ENCODE assay signal across 25 cellular contexts in the genomic region with DNA sequence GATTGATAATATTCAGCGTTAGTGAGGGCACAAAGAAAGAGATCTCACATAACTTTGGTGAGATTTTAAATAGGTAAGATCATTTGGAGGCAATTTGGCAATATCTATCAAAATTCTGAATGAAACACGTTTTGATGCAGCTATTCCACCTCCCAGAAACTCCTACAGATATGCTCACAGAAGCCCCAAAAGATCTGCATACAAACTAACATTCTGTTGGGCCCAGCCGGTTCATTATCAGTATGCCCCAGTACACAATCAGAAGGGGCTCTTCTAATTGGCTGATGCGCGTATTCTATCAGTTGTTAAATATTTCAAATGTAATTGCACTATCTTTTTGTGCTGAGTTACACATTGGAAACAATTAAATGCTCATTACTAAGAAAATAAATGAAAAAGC. TPM values are rescaled to one million over a fixed set of nuclear protein-coding genes. Genes with fewer than 3 reads are reported as not detected.
DNase-seq lines count a peak whose midpoint lies in the region; ATAC-seq, FAIRE-seq and TF ChIP-seq lines count a peak whose summit lies in the region.
"Had no signal": no experiment of that assay in that cellular context is flagged by ENCODE, and none has a peak within 500 bp of the region (broad histone marks: within the 10 kb centered on the region; RNA-seq: fewer than 3 reads in every experiment).

No MANE protein-coding gene starts in this region.

- no peak overlapping the region for H4K5ac ChIP-seq in mesendoderm (ENCODE audit: low read length)

- H3K27ac ChIP-seq in GM23338 (ENCODE audit: low read depth) (no peak overlapping the region), Panc1 (ENCODE audit: low read length) (peak overlapping the region; percentile 75), K562 (ENCODE audit: extremely low read depth, low read depth, low read length) (no peak overlapping the region; the same call in 2 of the 3 replicates), mesendoderm (ENCODE audit: low read depth, low read length) (no peak overlapping the region), prostate gland (no peak overlapping the region)
- H3K27ac ChIP-seq: 22Rv1; BLaER1 treated with 17β-estradiol and CSF1 and Interleukin-3, amounts not matched to agents 10 nM and 100 nM; C4-2B had no signal

- peaks cover 3% of the 10 kb centered on the region for H3K27me3 Mint-ChIP-seq in GM23338 (ENCODE audit: insufficient read depth, low read depth, poor library complexity)
- H3K27me3 Mint-ChIP-seq in activated T-cell treated with anti-CD3 and anti-CD28 coated beads, Interleukin-2, amount 50 U/mL, for 72 hours (ENCODE audit: low read depth): no peaks in the 10 kb centered on the region
- H3K27me3 Mint-ChIP-seq: B cell; CD4-positive, alpha-beta T cell had no signal

- no peaks in the 10 kb centered on the region for H4K20me1 ChIP-seq in GM23338 (replicated peaks; ENCODE audit: insufficient read depth)
- H4K20me1 ChIP-seq in K562 (replicated peaks; ENCODE audit: control insufficient read depth, insufficient read depth, low read length): no peaks in the 10 kb centered on the region
- H4K20me1 ChIP-seq: BLaER1 treated with 17β-estradiol and CSF1 and Interleukin-3, amounts not matched to agents 10 nM and 100 nM had no signal

- H2BK5ac ChIP-seq in mesendoderm (ENCODE audit: low read length): no peak overlapping the region

- H3K4me1 ChIP-seq in GM23338 (ENCODE audit: insufficient read depth): peaks cover 57% of the 10 kb centered on the region
- H3K4me1 ChIP-seq in Panc1 (ENCODE audit: control insufficient read depth, insufficient read depth, low read length): peaks cover 56% of the 10 kb centered on the region
- H3K4me1 ChIP-seq in K562 (replicated peaks in 1 of 2; ENCODE audit: control insufficient read depth in 2 of 2, insufficient read depth in 2 of 2, low read length in 2 of 2): peaks cover 26 to 40% of the 10 kb centered on the region in 2 experiments
- peaks cover 10% of the 10 kb centered on the region for H3K4me1 ChIP-seq in mesendoderm (ENCODE audit: control insufficient read depth, low read depth, low read length)
- H3K4me1 ChIP-seq in prostate gland (replicated peaks): no peaks in the 10 kb centered on the region

- no peaks in the 10 kb centered on the region for H3K79me1 ChIP-seq in mesendoderm (ENCODE audit: low read length)

- H3K4me3 Mint-ChIP-seq in GM23338: no peak overlapping the region
- no peak overlapping the region for H3K4me3 Mint-ChIP-seq in activated T-cell treated with anti-CD3 and anti-CD28 coated beads, Interleukin-2, amount 50 U/mL, for 72 hours
- H3K4me3 Mint-ChIP-seq: B cell; CD4-positive, alpha-beta T cell; CD8-positive, alpha-beta T cell had no signal

- H3K4me3 ChIP-seq in GM23338: no peak overlapping the region
- H3K4me3 ChIP-seq in Panc1 (ENCODE audit: low read depth in 2 of 2, low read length in 2 of 2): no peak overlapping the region
- no peak overlapping the region for H3K4me3 ChIP-seq in K562
- no peak overlapping the region for H3K4me3 ChIP-seq in mesendoderm (ENCODE audit: low read length)
- H3K4me3 ChIP-seq in prostate gland: no peak overlapping the region
- H3K4me3 ChIP-seq: A549; BLaER1 treated with 17β-estradiol and CSF1 and Interleukin-3, amounts not matched to agents 10 nM and 100 nM; GM12878 had no signal

- H3K9me3 Mint-ChIP-seq in GM23338: no peaks in the 10 kb centered on the region
- no peaks in the 10 kb centered on the region for H3K9me3 Mint-ChIP-seq in activated T-cell treated with anti-CD3 and anti-CD28 coated beads, Interleukin-2, amount 50 U/mL, for 72 hours
- H3K9me3 Mint-ChIP-seq: CD4-positive, alpha-beta T cell; CD8-positive, alpha-beta T cell had no signal

- TF ChIP-seq POLR2A in K562 (conservative IDR thresholded peaks at IDR 0.05) (no peak), prostate gland (IDR thresholded peaks at IDR 0.05) (no peak)

- no peaks in the 10 kb centered on the region for H3K36me3 Mint-ChIP-seq in GM23338 (ENCODE audit: low read depth)
- H3K36me3 Mint-ChIP-seq in activated T-cell treated with anti-CD3 and anti-CD28 coated beads, Interleukin-2, amount 50 U/mL, for 72 hours (ENCODE audit: insufficient read depth in 2 of 2): no peaks in the 10 kb centered on the region
- H3K36me3 Mint-ChIP-seq: CD8-positive, alpha-beta T cell had no signal

- no peak overlapping the region for H2AK5ac ChIP-seq in mesendoderm (ENCODE audit: low read length)

- H3K27me3 ChIP-seq in GM23338 (ENCODE audit: insufficient read depth): no peaks in the 10 kb centered on the region
- H3K27me3 ChIP-seq in Panc1 (ENCODE audit: control insufficient read depth, insufficient read depth, low read length): no peaks in the 10 kb centered on the region
- no peaks in the 10 kb centered on the region for H3K27me3 ChIP-seq in K562 (ENCODE audit: control insufficient read depth in 2 of 2, insufficient read depth in 2 of 2, low read length in 2 of 2)
- no peaks in the 10 kb centered on the region for H3K27me3 ChIP-seq in mesendoderm (ENCODE audit: insufficient read depth, low read length, poor library complexity)
- H3K27me3 ChIP-seq in prostate gland (replicated peaks; ENCODE audit: insufficient read depth): no peaks in the 10 kb centered on the region
- H3K27me3 ChIP-seq: BLaER1 treated with 17β-estradiol and CSF1 and Interleukin-3, amounts not matched to agents 10 nM and 100 nM had no signal

- BruUV-seq in Panc1 (replicated peaks; lab: Mats Ljungman, UMichigan): no TSS peak
- BruUV-seq in K562 (replicated peaks; lab: Mats Ljungman, UMichigan): no TSS peak

- H3K4me2 ChIP-seq in GM23338 (peak overlapping the region; percentile 34), K562 (ENCODE audit: insufficient read depth, low read length) (no peak overlapping the region), mesendoderm (ENCODE audit: low read length) (no peak overlapping the region)
- H3K4me2 ChIP-seq: A549; BLaER1 treated with 17β-estradiol and CSF1 and Interleukin-3, amounts not matched to agents 10 nM and 100 nM had no signal

- H3K27ac Mint-ChIP-seq in GM23338: no peak overlapping the region
- no peak overlapping the region for H3K27ac Mint-ChIP-seq in activated T-cell treated with anti-CD3 and anti-CD28 coated beads, Interleukin-2, amount 50 U/mL, for 72 hours
- H3K27ac Mint-ChIP-seq: B cell; CD4-positive, alpha-beta T cell; CD8-positive, alpha-beta T cell had no signal

- H3K36me3 ChIP-seq in GM23338 (ENCODE audit: insufficient read depth) (no peaks in the 10 kb centered on the region), Panc1 (ENCODE audit: control insufficient read depth, insufficient read depth, low read length) (no peaks in the 10 kb centered on the region), K562 (ENCODE audit: control insufficient read depth, insufficient read depth, low read length) (no peaks in the 10 kb centered on the region), mesendoderm (ENCODE audit: control insufficient read depth, insufficient read depth, low read length) (no peaks in the 10 kb centered on the region), prostate gland (no peaks in the 10 kb centered on the region)
- H3K36me3 ChIP-seq: BLaER1 treated with 17β-estradiol and CSF1 and Interleukin-3, amounts not matched to agents 10 nM and 100 nM had no signal

- peaks cover 46% of the 10 kb centered on the region for H3K4me1 Mint-ChIP-seq in GM23338
- H3K4me1 Mint-ChIP-seq in activated T-cell treated with anti-CD3 and anti-CD28 coated beads, Interleukin-2, amount 50 U/mL, for 72 hours (ENCODE audit: low read depth): peaks cover 21% of the 10 kb centered on the region

- no peak overlapping the region for H3K56ac ChIP-seq in mesendoderm (ENCODE audit: low read length)

- TF ChIP-seq CTCF in GM23338 (conservative IDR thresholded peaks at IDR 0.05; ENCODE audit: low read depth in 2 of 2) (no peak), Panc1 (IDR thresholded peaks at IDR 0.05) (no peak), K562 (IDR thresholded peaks at IDR 0.05 in 2 of 3, conservative IDR thresholded peaks at IDR 0.05 in 1 of 3; ENCODE audit: insufficient read depth in 2 of 3, low read depth in 1 of 3, low read length in 3 of 3) (no peak), prostate gland (IDR thresholded peaks at IDR 0.05) (no peak), GM10248 (IDR thresholded peaks at IDR 0.05; ENCODE audit: control extremely low read depth, extremely low read depth, low read depth, missing control alignments) (no peak)

- CTCF ChIA-PET in Panc1 (lab: Charles Lee) (no interaction called here), K562 (lab: Yijun Ruan, JAX; ENCODE audit: low intra/inter-chr PET ratio) (interaction anchor here (0.7 kb wide), 1 partner anchor 11 kb away, joined by 3 read pairs; no protein-coding TSS in a partner anchor), GM10248 (lab: Yijun Ruan, JAX) (interaction anchor here (1.2 to 2.5 kb wide), 2 partner anchors 12 to 142 kb away, joined by 3 to 7 read pairs; no protein-coding TSS in a partner anchor)

- FAIRE-seq in K562 (lab: Jason Lieb, UNC): no peak
- FAIRE-seq: A549, D721Med, G401.6, GM12878, GM12892, GM18507 had no signal

- in situ Hi-C loops in Panc1 (cut with HindIII; ENCODE audit: low pct_unique_long_range_greater_than_20kb, low sequenced_read_pairs): no loop called here
- in situ Hi-C loops in K562 (cut with MboI): no loop called here

- TF ChIP-seq RAD21 in K562 (CRISPR knock-in tag; conservative IDR thresholded peaks at IDR 0.05 in 1 of 2, IDR thresholded peaks at IDR 0.05 in 1 of 2): no peak

- H3K9me3 ChIP-seq in Panc1 (ENCODE audit: control insufficient read depth, insufficient read depth, low read depth, low read length) (no peaks in the 10 kb centered on the region), K562 (replicated peaks; ENCODE audit: control insufficient read depth, insufficient read depth, low read depth, low read length) (no peaks in the 10 kb centered on the region), prostate gland (no peaks in the 10 kb centered on the region)
- H3K9me3 ChIP-seq: A549; BLaER1 treated with 17β-estradiol and CSF1 and Interleukin-3, amounts not matched to agents 10 nM and 100 nM; Caco-2 had no signal

- ATAC-seq in GM23338 (no peak), Panc1 (no peak), K562 (no peak)
- no peak for ATAC-seq in activated T-cell treated with anti-CD3 and anti-CD28 coated beads, Interleukin-2, amount 50 U/mL, for 72 hours (replicated peaks in 1 of 2)
- ATAC-seq: A549; CD8-positive, alpha-beta T cell; GM12878 had no signal

- H3K23ac ChIP-seq in mesendoderm (ENCODE audit: low read length): no peak overlapping the region

- no peak overlapping the region for H4K8ac ChIP-seq in mesendoderm (ENCODE audit: low read depth, low read length)

- H2AFZ ChIP-seq in GM23338: no peak overlapping the region
- H2AFZ ChIP-seq in K562 (ENCODE audit: low read depth, low read length): peak overlapping the region; percentile 71

- no peak overlapping the region for H3K18ac ChIP-seq in mesendoderm (ENCODE audit: low read length)

- H3K9ac ChIP-seq in K562 (ENCODE audit: insufficient read depth in 1 of 2, low read depth in 2 of 2, low read length in 2 of 2) (peak overlapping the region in 1 of 2 experiments; percentile 24; a peak in 1 of 4 replicates), mesendoderm (ENCODE audit: low read length) (no peak overlapping the region)
- H3K9ac ChIP-seq: BLaER1 treated with 17β-estradiol and CSF1 and Interleukin-3, amounts not matched to agents 10 nM and 100 nM had no signal

- 9% methylated on average over 5 of the region's 5 CpGs for WGBS in K562 (ENCODE audit: insufficient coverage, low coverage, missing lambda C conversion rate)
- no CpG with 5 or more reads among the region's 5 CpGs for WGBS in mesendoderm (ENCODE audit: extremely low coverage, insufficient coverage, low lambda C conversion rate)
- WGBS in prostate gland: 74% methylated on average over 5 of the region's 5 CpGs

- no peak overlapping the region for H3K4ac ChIP-seq in mesendoderm (ENCODE audit: low read depth, low read length)

- TF ChIP-seq EP300 in K562 (IDR thresholded peaks at IDR 0.05; ENCODE audit: low read length): no peak

- H2BK120ac ChIP-seq in mesendoderm (ENCODE audit: low read depth, low read length): no peak overlapping the region

- intact Hi-C loops in Panc1 (cut with micrococcal nuclease; ENCODE audit: unreplicated experiment): loop anchor here (10.0 kb wide), 1 partner anchor 128 kb away; no protein-coding TSS in a partner anchor
- intact Hi-C loops in K562 (cut with micrococcal nuclease): no loop called here
- intact Hi-C loops in prostate gland (cut with DNase I): no loop called here

- POLR2A ChIA-PET in Panc1 (lab: Charles Lee) (no interaction called here), K562 (lab: Yijun Ruan, JAX) (no interaction called here), GM10248 (lab: Yijun Ruan, JAX) (no interaction called here)

- DNase-seq in GM23338 (ENCODE audit: low spot score) (no peak), Panc1 (ENCODE audit: low read depth, low spot score) (no peak), K562 (ENCODE audit: extremely low read depth in 1 of 4, low spot score in 3 of 4) (peak in 2 of 4 experiments; percentile 40 to 60), mesendoderm (peak; percentile 77), prostate gland (ENCODE audit: low spot score) (no peak), NCI-H524 treated with DMSO at 0.1 percent for 48 hours (lab: John Stamatoyannopoulos, UW) (no peak), GM10248 (ENCODE audit: extremely low spot score) (no peak)
- DNase-seq in activated T-cell treated with anti-CD3 and anti-CD28 coated beads, Interleukin-2, amount 50 U/mL, for 72 hours: no peak
- DNase-seq: AML-193; Caco-2; Calu3; CD4-positive, alpha-beta T cell; CD8-positive, alpha-beta T cell; DMS79 treated with DMSO at 0.1 percent for 48 hours; GF-D8 had no signal

- H3K9me1 ChIP-seq in K562 (ENCODE audit: control insufficient read depth, insufficient read depth, low read length): no peaks in the 10 kb centered on the region

- H2BK15ac ChIP-seq in mesendoderm (replicated peaks; ENCODE audit: low read depth): no peak overlapping the region

- H3K9me2 ChIP-seq in GM23338 (ENCODE audit: insufficient read depth): no peaks in the 10 kb centered on the region

- peaks cover 13% of the 10 kb centered on the region; the same call in 1 of the 2 replicates for H3F3A ChIP-seq in GM23338 (replicated peaks; ENCODE audit: low read depth)

- H3K79me2 ChIP-seq in GM23338 (replicated peaks; ENCODE audit: insufficient read depth) (0 out of 2 replicates have a peak, but pooled peaks cover 3% of the 10 kb centered on the region), K562 (ENCODE audit: control insufficient read depth, insufficient read depth, low read length) (peaks cover 17% of the 10 kb centered on the region; the same call in 2 of the 3 replicates), mesendoderm (ENCODE audit: control insufficient read depth, insufficient read depth, low read length) (no peaks in the 10 kb centered on the region)

RNA-seq across cellular contexts. Expression of a gene that starts 7.1 kb away (rescaled TPM):
- 286 and 294 TPM in 2 replicates for total RNA-seq in GM23338 (2014; rRNA removed; shearing (Covaris generic))
- polyA plus RNA-seq in GM23338 (2016; fragmentation: Nextera tagmentation; extraction: Ambion mirVana): 288 and 316 TPM in 2 replicates
- 171 TPM for total RNA-seq in Panc1 (2021; ENCODE audit: unreplicated experiment)
- 131 TPM for polyA plus RNA-seq in Panc1 (2012; ENCODE audit: insufficient read length)
- total RNA-seq in K562 (2011; cell fraction: chromatin; rRNA removed; ENCODE audit: low replicate concordance): 63.6 and 121 TPM in 2 replicates
- 64.2 and 69.3 TPM in 2 replicates for total RNA-seq in K562 (2011; cell fraction: nucleolus; rRNA removed)
- total RNA-seq in K562 (2011; cell fraction: nucleoplasm; rRNA removed): 73.3 and 83.1 TPM in 2 replicates
- total RNA-seq in K562 (2014; rRNA removed): 40.1 and 65.8 TPM in 2 replicates
- total RNA-seq in K562 (2014; rRNA removed; fragmentation: Illumina TruSeq; extraction: Trizol): 49.2 and 54.5 TPM in 2 replicates
- total RNA-seq in K562 (2015; rRNA removed; fragmentation: Illumina TruSeq; extraction: Trizol): 43.5 and 47.9 TPM in 2 replicates
- 44.6 and 49.3 TPM in 2 replicates for total RNA-seq in K562 (2021)
- 55.5 and 56.3 TPM in 2 replicates for polyA plus RNA-seq in K562 (2011; rRNA removed)
- 68.0 and 84.8 TPM in 2 replicates for polyA plus RNA-seq in K562 (2011; cell fraction: cytosol; rRNA removed)
- 110 and 144 TPM in 2 replicates for polyA plus RNA-seq in K562 (2011; cell fraction: nucleus; rRNA removed)
- polyA plus RNA-seq in K562 (2012): 43.2 and 67.0 TPM in 2 replicates
- polyA plus RNA-seq in K562 (2014; fragmentation: Illumina TruSeq; extraction: Trizol): 60.9 and 77.7 TPM in 2 replicates
- polyA plus RNA-seq in K562 (2014; fragmentation: Nextera tagmentation; extraction: Ambion mirVana): 10 to 100 TPM; 16.1 to 18.0 TPM
- 40.6 and 43.7 TPM in 2 replicates for polyA plus RNA-seq in K562 (2014; rRNA removed)
- 62.8 and 65.0 TPM in 2 replicates for polyA minus RNA-seq in K562 (2011; rRNA and poly(A)+ RNA removed)
- polyA minus RNA-seq in K562 (2011; cell fraction: cytosol; rRNA and poly(A)+ RNA removed): 20.3 and 31.7 TPM in 2 replicates
- 54.0 and 105 TPM in 2 replicates for polyA minus RNA-seq in K562 (2011; cell fraction: nucleus; rRNA and poly(A)+ RNA removed)
- polyA plus RNA-seq in mesendoderm (2013, experiment 1 of 2): 147 TPM
- polyA plus RNA-seq in mesendoderm (2013, experiment 2 of 2): 153 TPM
- 100 to 1,000 TPM; 124 to 151 TPM for total RNA-seq in prostate gland
- 10 to 100 TPM; 60.0 to 70.0 TPM for total RNA-seq in activated T-cell treated with anti-CD3 and anti-CD28 coated beads, Interleukin-2, amount 50 U/mL, for 72 hours
